Comparison of ENCODE assay signal across 1 cellular context in the genomic region with DNA sequence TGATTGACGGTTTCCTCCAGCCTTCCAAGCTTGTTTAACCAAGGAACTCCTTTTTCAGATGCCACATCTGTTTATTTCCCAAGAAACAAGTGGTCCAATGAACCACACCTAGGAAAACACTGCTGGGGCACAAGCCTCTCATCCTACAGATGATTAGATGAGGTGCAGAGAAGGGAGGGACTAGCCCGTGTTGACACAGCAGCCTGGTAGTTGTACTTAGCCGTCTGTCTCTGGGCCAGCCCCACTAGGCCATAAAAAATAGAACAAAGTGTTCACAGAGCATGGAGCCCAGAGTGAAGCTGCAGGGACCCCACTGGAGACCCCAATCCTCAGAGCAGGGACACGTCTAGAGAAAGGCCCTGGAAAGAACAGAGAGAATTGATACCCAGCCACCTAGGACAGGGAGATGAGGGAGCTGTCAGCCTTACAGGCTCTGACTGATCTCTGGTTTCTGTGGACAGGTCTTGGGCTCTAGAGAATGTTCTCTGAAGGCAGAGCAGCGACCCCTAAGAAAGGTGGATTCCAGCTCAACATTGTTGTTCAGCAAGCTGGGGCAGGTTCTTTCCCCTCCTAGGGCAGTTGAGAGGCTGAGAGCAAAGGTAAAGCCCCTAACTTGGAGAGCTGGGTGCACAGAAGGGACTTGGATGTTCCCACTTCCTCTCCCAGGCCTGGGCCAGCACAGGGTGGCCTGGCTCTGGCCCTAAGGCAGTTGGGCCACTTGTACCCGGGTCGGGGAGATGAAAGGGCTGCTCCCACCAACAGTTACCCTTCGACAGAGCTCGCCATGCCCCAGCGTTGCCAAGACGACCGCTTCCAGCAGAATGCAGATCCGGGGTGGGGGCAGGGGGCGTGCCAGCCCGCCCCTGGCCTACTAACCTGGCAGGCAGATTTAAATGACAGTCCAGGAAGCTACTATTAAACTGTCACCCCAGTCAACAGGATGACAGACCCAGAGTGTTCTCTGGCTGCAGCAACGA.
TF ChIP-seq lines count a peak whose summit lies in the region.

No MANE protein-coding gene starts in this region.

TF ChIP-seq in WTC11, 78 proteins besides CTCF, POLR2A, EP300 and RAD21 (continued from another document):
- TF ChIP-seq HMGA2 (CRISPR knock-in tag; IDR thresholded peaks at IDR 0.05) (no peak), PREB (CRISPR knock-in tag; IDR thresholded peaks at IDR 0.05; ENCODE audit: borderline replicate concordance) (no peak), NR1H2 (CRISPR knock-in tag; IDR thresholded peaks at IDR 0.05) (no peak), TEAD1 (CRISPR knock-in tag; IDR thresholded peaks at IDR 0.05) (no peak)
- TF ChIP-seq, protein P1, sequence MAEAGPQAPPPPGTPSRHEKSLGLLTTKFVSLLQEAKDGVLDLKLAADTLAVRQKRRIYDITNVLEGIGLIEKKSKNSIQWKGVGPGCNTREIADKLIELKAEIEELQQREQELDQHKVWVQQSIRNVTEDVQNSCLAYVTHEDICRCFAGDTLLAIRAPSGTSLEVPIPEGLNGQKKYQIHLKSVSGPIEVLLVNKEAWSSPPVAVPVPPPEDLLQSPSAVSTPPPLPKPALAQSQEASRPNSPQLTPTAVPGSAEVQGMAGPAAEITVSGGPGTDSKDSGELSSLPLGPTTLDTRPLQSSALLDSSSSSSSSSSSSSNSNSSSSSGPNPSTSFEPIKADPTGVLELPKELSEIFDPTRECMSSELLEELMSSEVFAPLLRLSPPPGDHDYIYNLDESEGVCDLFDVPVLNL (CRISPR knock-in tag; IDR thresholded peaks at IDR 0.05; ENCODE audit: borderline replicate concordance, low read depth) = no peak
- TF ChIP-seq, protein P2, sequence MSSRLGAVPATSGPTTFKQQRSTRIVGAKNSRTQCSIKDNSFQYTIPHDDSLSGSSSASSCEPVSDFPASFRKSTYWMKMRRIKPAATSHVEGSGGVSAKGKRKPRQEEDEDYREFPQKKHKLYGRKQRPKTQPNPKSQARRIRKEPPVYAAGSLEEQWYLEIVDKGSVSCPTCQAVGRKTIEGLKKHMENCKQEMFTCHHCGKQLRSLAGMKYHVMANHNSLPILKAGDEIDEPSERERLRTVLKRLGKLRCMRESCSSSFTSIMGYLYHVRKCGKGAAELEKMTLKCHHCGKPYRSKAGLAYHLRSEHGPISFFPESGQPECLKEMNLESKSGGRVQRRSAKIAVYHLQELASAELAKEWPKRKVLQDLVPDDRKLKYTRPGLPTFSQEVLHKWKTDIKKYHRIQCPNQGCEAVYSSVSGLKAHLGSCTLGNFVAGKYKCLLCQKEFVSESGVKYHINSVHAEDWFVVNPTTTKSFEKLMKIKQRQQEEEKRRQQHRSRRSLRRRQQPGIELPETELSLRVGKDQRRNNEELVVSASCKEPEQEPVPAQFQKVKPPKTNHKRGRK (CRISPR knock-in tag; IDR thresholded peaks at IDR 0.05; ENCODE audit: borderline replicate concordance) = no peak
TF ChIP-seq in WTC11: peak in this region for 0.
